22 cellular contexts compared by ENCODE assay signal in genomic region chr3:193842832-193843446, GRCh38.
DNase-seq lines count a peak whose midpoint lies in the region; ATAC-seq, FAIRE-seq and TF ChIP-seq lines count a peak whose summit lies in the region.
"Had no signal": no experiment of that assay in that cellular context is flagged by ENCODE, and none has a peak within 500 bp of the region (broad histone marks: within the 10 kb centered on the region; RNA-seq: fewer than 3 reads in every experiment).

No MANE protein-coding gene starts in this region.

- H3K79me1 ChIP-seq in H1 (ENCODE audit: low read depth, low read length) = no peaks in the 10 kb centered on the region

- H2AK5ac ChIP-seq in H1 (ENCODE audit: low read depth, low read length) = no peak overlapping the region

- H4K5ac ChIP-seq in H1 (ENCODE audit: insufficient read length, low read depth, low read length) = no peak overlapping the region

- H3K27me3 ChIP-seq in right atrium auricular region (no peaks in the 10 kb centered on the region), heart left ventricle (peaks cover 0 to 3% (median 0%) of the 10 kb centered on the region in 9 donors), H1 (replicated peaks in 1 of 4; ENCODE audit: control insufficient read depth in 3 of 4, extremely low read depth in 1 of 4, insufficient read depth in 3 of 4, low read length in 3 of 4) (peaks cover 0 to 2% (median 0%) of the 10 kb centered on the region in 4 experiments; a peak in 2 of 7 replicates), mucosa of stomach (ENCODE audit: control insufficient read depth, insufficient read depth, low read length) (no peaks in the 10 kb centered on the region), aorta (ENCODE audit: control insufficient read depth in 1 of 2, insufficient read depth in 2 of 2, low read length in 1 of 2) (no peaks in the 10 kb centered on the region), PC-3 (ENCODE audit: low read length) (no peaks in the 10 kb centered on the region)

- H3K79me2 ChIP-seq in H1 (ENCODE audit: control insufficient read depth in 1 of 2, insufficient read depth in 2 of 2, low read length in 2 of 2) (no peaks in the 10 kb centered on the region), PC-3 (ENCODE audit: low read length) (no peaks in the 10 kb centered on the region)

- H3K9ac ChIP-seq in H1 (replicated peaks in 1 of 4; ENCODE audit: extremely low read depth in 1 of 4, low read depth in 3 of 4, low read length in 3 of 4) = no peak overlapping the region
- peak overlapping the region; percentile 70 for H3K9ac ChIP-seq in mucosa of stomach (ENCODE audit: low read length)
- no peak overlapping the region for H3K9ac ChIP-seq in PC-3 (ENCODE audit: low read length)

- whole genome bisulfite sequencing in heart left ventricle, 4 donors = 92 to 95% (median 94%) methylated on average over 13 of the region's 13 CpGs
- WGBS in H1 (ENCODE audit: extremely low coverage in 1 of 2, insufficient coverage in 1 of 2, insufficient read length in 1 of 2, insufficient replicate concordance in 2 of 2, low coverage in 1 of 2, low lambda C conversion rate in 2 of 2, missing lambda C conversion rate in 1 of 2), 2 experiments = 94% methylated on average over 13 of the region's 13 CpGs; no CpG with 5 or more reads in 1 of the 2 experiments
- 93 to 96% methylated on average over 13 of the region's 13 CpGs for WGBS in aorta, 2 donors

- POLR2A ChIA-PET in H1 (lab: Charles Lee; ENCODE audit: partially characterized antibody) = no interaction called here
- POLR2A ChIA-PET in PC-3 (lab: Charles Lee; ENCODE audit: unreplicated experiment) = no interaction called here

- peak overlapping the region; percentile 67 for H4K91ac ChIP-seq in H1 (replicated peaks; ENCODE audit: insufficient read length, low read length)

- no peak for FAIRE-seq in H1 (lab: Jason Lieb, UNC)
- FAIRE-seq: astrocyte had no signal

- H2BK20ac ChIP-seq in H1 (ENCODE audit: low read length) = no peak overlapping the region

- BruUV-seq in PC-3 (replicated peaks; lab: Mats Ljungman, UMichigan) = no TSS peak

- H3K27ac ChIP-seq in right atrium auricular region = no peak overlapping the region
- H3K27ac ChIP-seq in heart left ventricle = no peak overlapping the region
- H3K27ac ChIP-seq in H1 (ENCODE audit: low read depth, low read length) = no peak overlapping the region
- H3K27ac ChIP-seq in aorta (ENCODE audit: low read depth in 1 of 2, low read length in 2 of 2) = no peak overlapping the region
- H3K27ac ChIP-seq in PC-3 (ENCODE audit: low read length) = no peak overlapping the region
- H3K27ac ChIP-seq: thoracic aorta had no signal

- CTCF ChIA-PET in H1 (lab: Charles Lee; ENCODE audit: partially characterized antibody) (no interaction called here), PC-3 (lab: Charles Lee) (no interaction called here)

- H3K14ac ChIP-seq in H1 (ENCODE audit: insufficient read length) = no peak overlapping the region

- TF ChIP-seq RAD21 in H1 (IDR thresholded peaks at IDR 0.05 in 1 of 2, conservative IDR thresholded peaks at IDR 0.05 in 1 of 2; ENCODE audit: low read depth in 2 of 2, low read length in 2 of 2) = no peak

- TF ChIP-seq CTCF in right atrium auricular region (IDR thresholded peaks at IDR 0.05) (no peak), heart left ventricle (IDR thresholded peaks at IDR 0.05) (no peak), H1 (IDR thresholded peaks at IDR 0.05; ENCODE audit: control extremely low read depth in 1 of 3, insufficient read depth in 1 of 3, low read depth in 1 of 3, low read length in 3 of 3) (no peak), PC-3 (conservative IDR thresholded peaks at IDR 0.05; ENCODE audit: low read depth, low read length) (no peak)

- no peak overlapping the region for H2BK120ac ChIP-seq in H1 (replicated peaks; ENCODE audit: low read depth, low read length)

- TF ChIP-seq POLR2A in heart left ventricle (IDR thresholded peaks at IDR 0.05) (no peak), H1 (IDR thresholded peaks at IDR 0.05; ENCODE audit: control extremely low read depth in 1 of 2, low read depth in 2 of 2, low read length in 2 of 2) (no peak)

- H3K4me3 ChIP-seq in right atrium auricular region (no peak overlapping the region), heart left ventricle (no peak overlapping the region), H1 (ENCODE audit: extremely low read depth in 1 of 4, insufficient read depth in 2 of 4, low read depth in 3 of 4, low read length in 4 of 4) (no peak overlapping the region), mucosa of stomach (ENCODE audit: low read length) (peak overlapping the region; percentile 49), aorta (ENCODE audit: low read length in 2 of 2) (no peak overlapping the region), PC-3 (ENCODE audit: low read length) (no peak overlapping the region)

- no peaks in the 10 kb centered on the region for H3K4me1 ChIP-seq in right atrium auricular region
- peaks cover 0 to 8% (median 1%) of the 10 kb centered on the region in 12 donors for H3K4me1 ChIP-seq in heart left ventricle
- peaks cover 0 to 3% (median 1%) of the 10 kb centered on the region in 4 experiments; a peak in 3 of 7 replicates for H3K4me1 ChIP-seq in H1 (replicated peaks in 1 of 4; ENCODE audit: control insufficient read depth in 3 of 4, insufficient read depth in 4 of 4, low read length in 3 of 4)
- H3K4me1 ChIP-seq in mucosa of stomach (ENCODE audit: control insufficient read depth, insufficient read depth, low read length) = peaks cover 77% of the 10 kb centered on the region
- H3K4me1 ChIP-seq in aorta (ENCODE audit: control insufficient read depth in 1 of 2, insufficient read depth in 2 of 2, low read length in 2 of 2) = no peaks in the 10 kb centered on the region
- H3K4me1 ChIP-seq in PC-3 (ENCODE audit: insufficient read depth, low read length) = peaks cover 38% of the 10 kb centered on the region

- H3K56ac ChIP-seq in H1 (replicated peaks; ENCODE audit: insufficient read length, low read depth, low read length) = no peak overlapping the region

- no peaks in the 10 kb centered on the region for H3K9me3 ChIP-seq in right atrium auricular region
- H3K9me3 ChIP-seq in heart left ventricle = no peaks in the 10 kb centered on the region
- H3K9me3 ChIP-seq in H1 (ENCODE audit: insufficient read depth in 2 of 2, low read depth in 1 of 2, low read length in 1 of 2) = no peaks in the 10 kb centered on the region
- no peaks in the 10 kb centered on the region for H3K9me3 ChIP-seq in mucosa of stomach (ENCODE audit: control insufficient read depth, low read length)
- no peaks in the 10 kb centered on the region for H3K9me3 ChIP-seq in aorta (ENCODE audit: control insufficient read depth, low read length)
- no peaks in the 10 kb centered on the region for H3K9me3 ChIP-seq in PC-3 (ENCODE audit: low read length)
- H3K9me3 ChIP-seq: thoracic aorta had no signal

- no peak for TF ChIP-seq EP300 in H1 (IDR thresholded peaks at IDR 0.05; ENCODE audit: borderline replicate concordance in 1 of 2, low read depth in 2 of 2, low read length in 2 of 2)

- DNase-seq in right atrium auricular region (ENCODE audit: low spot score) (peak; percentile 30), heart left ventricle (no peak), H1 (ENCODE audit: low read depth in 1 of 2, low spot score in 2 of 2) (no peak), aorta (no peak), HuH-7.5 (ENCODE audit: low spot score) (no peak), HUDEP-2 (lab: John Stamatoyannopoulos, UW; ENCODE audit: unreplicated experiment in 76 of 76) (no peak), PC-3 (no peak)
- DNase-seq: 8988T; activated CD8-positive, alpha-beta memory T cell treated with anti-CD3 and anti-CD28 coated beads, Interleukin-2, amount 50 U/mL, for 48 hours; activated naive CD4-positive, alpha-beta T cell; CD4-positive, CD25-positive, alpha-beta regulatory T cell; cortex of kidney; H9; NCI-H1105 treated with DMSO at 0.1 percent for 48 hours; NCI-H2171; NCI-H82; nephron progenitor cell; right cardiac atrium; stimulated activated CD4-positive, alpha-beta T cell treated with anti-CD3 and anti-CD28 coated beads, Interleukin-2, amount 100 ng/mL, for 48 hours had no signal

- no peak for ATAC-seq in heart left ventricle
- peak; percentile 26 for ATAC-seq in aorta (ENCODE audit: low FRiP score)
- ATAC-seq in PC-3 = no peak

- H3K18ac ChIP-seq in H1 (ENCODE audit: extremely low read depth, low read length) = peak overlapping the region; percentile 72

- H3K23ac ChIP-seq in H1 (ENCODE audit: insufficient read length) = no peak overlapping the region

- H3K23me2 ChIP-seq in H1 (ENCODE audit: low read depth, low read length) = no peaks in the 10 kb centered on the region

- H3F3A ChIP-seq in PC-3 (ENCODE audit: low read length, unreplicated experiment) = peaks cover 5% of the 10 kb centered on the region

- H3K36me3 ChIP-seq in right atrium auricular region (no peaks in the 10 kb centered on the region), heart left ventricle (no peaks in the 10 kb centered on the region), H1 (ENCODE audit: control insufficient read depth in 2 of 4, insufficient read depth in 4 of 4, low read length in 3 of 4) (no peaks in the 10 kb centered on the region), mucosa of stomach (ENCODE audit: control insufficient read depth, insufficient read depth, low read length) (no peaks in the 10 kb centered on the region), aorta (ENCODE audit: control insufficient read depth in 1 of 2, insufficient read depth in 2 of 2, low read length in 1 of 2) (no peaks in the 10 kb centered on the region), PC-3 (ENCODE audit: low read depth, low read length) (no peaks in the 10 kb centered on the region)
- H3K36me3 ChIP-seq: thoracic aorta had no signal

- intact Hi-C loops in heart left ventricle (cut with DNase I) (no loop called here), aorta (cut with DNase I) (no loop called here), PC-3 (cut with micrococcal nuclease) (loop anchor here (5.0 kb wide), 1 partner anchor 56 kb away; no protein-coding TSS in a partner anchor)

- peak overlapping the region; percentile 74 for H2BK15ac ChIP-seq in H1 (ENCODE audit: low read length)

- peak overlapping the region; percentile 55; the same call in 1 of the 2 replicates for H2BK12ac ChIP-seq in H1 (ENCODE audit: low read depth, low read length)

- peak overlapping the region; percentile 12 for H3K4ac ChIP-seq in H1 (replicated peaks; ENCODE audit: insufficient read length, low read depth, low read length)

- H3K4me2 ChIP-seq in H1 (ENCODE audit: insufficient read depth in 1 of 2, low read depth in 2 of 2, low read length in 2 of 2) = no peak overlapping the region
- H3K4me2 ChIP-seq in PC-3 (ENCODE audit: low read length) = no peak overlapping the region

- H3K9me2 ChIP-seq in PC-3 (replicated peaks; ENCODE audit: low read length) = no peaks in the 10 kb centered on the region

- no peak overlapping the region for H2BK5ac ChIP-seq in H1 (ENCODE audit: low read depth, low read length)

- no peaks in the 10 kb centered on the region for H4K20me1 ChIP-seq in H1 (replicated peaks in 1 of 2; ENCODE audit: control insufficient read depth in 1 of 2, insufficient read depth in 2 of 2, low read length in 2 of 2)
- H4K20me1 ChIP-seq in PC-3 (ENCODE audit: low read length) = no peaks in the 10 kb centered on the region

- H2AFZ ChIP-seq in H1 (ENCODE audit: low read length) (peak overlapping the region; percentile 38; the same call in 1 of the 2 replicates), PC-3 (ENCODE audit: low read length) (no peak overlapping the region)

- no peak overlapping the region for H4K8ac ChIP-seq in H1 (ENCODE audit: extremely low read depth, insufficient read depth, low read length)

TF ChIP-seq in H1, 55 proteins besides CTCF, POLR2A, EP300 and RAD21 (continues in another document):
- TF ChIP-seq GTF2F1 (IDR thresholded peaks at IDR 0.05; ENCODE audit: borderline replicate concordance, low read depth, low read length) = no peak
